8 cellular contexts compared by ENCODE assay signal in the genomic region with DNA sequence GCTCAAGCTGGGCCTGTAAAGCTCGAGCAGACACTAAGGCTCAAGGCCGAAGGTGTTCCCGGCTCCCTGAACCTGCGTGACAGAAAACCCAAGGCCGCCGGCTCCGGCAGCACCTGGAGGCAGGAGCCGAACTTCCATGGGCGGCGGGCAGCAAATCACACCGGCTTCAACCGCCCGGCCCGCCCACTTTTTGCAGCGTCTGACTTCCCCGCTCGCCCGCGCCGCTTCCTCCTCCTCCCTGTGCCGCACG.
DNase-seq lines count a peak whose midpoint lies in the region; ATAC-seq and TF ChIP-seq lines count a peak whose summit lies in the region.

No MANE protein-coding gene starts in this region.

- in situ Hi-C loops in astrocyte of the cerebellum (cut with HindIII; ENCODE audit: low sequenced_read_pairs), result no loop called here

- DNase-seq in GM10266 (ENCODE audit: extremely low spot score) (peak; percentile 82), NCI-H1694 (lab: John Stamatoyannopoulos, UW) (peak; percentile 47), T-helper 22 cell (ENCODE audit: low read depth) (peak; percentile 81), astrocyte of the cerebellum (ENCODE audit: low read depth) (peak; percentile 32), iPS DF 6.9 (ENCODE audit: low read depth, low spot score) (peak; percentile 58), skeletal muscle cell (ENCODE audit: low read depth) (peak; percentile 32), OCI-M2 (lab: John Stamatoyannopoulos, UW; ENCODE audit: unreplicated experiment) (no peak)

- H3K4me3 ChIP-seq in astrocyte of the cerebellum (ENCODE audit: low read depth, low read length), result peak overlapping the region; percentile 71
- peak overlapping the region; percentile 56; the same call in 1 of the 2 replicates for H3K4me3 ChIP-seq in iPS DF 6.9 (ENCODE audit: low read length)
- H3K4me3 ChIP-seq in skeletal muscle cell (ENCODE audit: low read depth, low read length), result peak overlapping the region; percentile 81

- H3K4me1 ChIP-seq in iPS DF 6.9 (ENCODE audit: control insufficient read depth, insufficient read depth, low read length), result no peaks in the 10 kb centered on the region; the same call in none of the 2 replicates

- TF ChIP-seq CTCF in GM10266 (IDR thresholded peaks at IDR 0.05; ENCODE audit: control insufficient read depth, insufficient read depth, low read depth, missing control alignments) (no peak), astrocyte of the cerebellum (IDR thresholded peaks at IDR 0.05; ENCODE audit: low read depth, low read length, missing control alignments) (no peak)

- peak; percentile 48 for ATAC-seq in HG02852 (IDR thresholded peaks at IDR 0.05; ENCODE audit: unreplicated experiment)

- no peaks in the 10 kb centered on the region for H3K9me3 ChIP-seq in iPS DF 6.9 (ENCODE audit: control insufficient read depth, insufficient read depth, low read length)

- no peak overlapping the region for H3K27ac ChIP-seq in iPS DF 6.9 (ENCODE audit: low read length)

- H3K27me3 ChIP-seq in iPS DF 6.9 (ENCODE audit: control insufficient read depth, insufficient read depth, low read length), result peaks cover 32% of the 10 kb centered on the region

- WGBS in iPS DF 6.9 (ENCODE audit: insufficient coverage, insufficient read length), result no CpG with 5 or more reads among the region's 22 CpGs

- H3K36me3 ChIP-seq in iPS DF 6.9 (ENCODE audit: control insufficient read depth, insufficient read depth, low read length), result no peaks in the 10 kb centered on the region
